8 cellular contexts compared by ENCODE assay signal in the genomic region with DNA sequence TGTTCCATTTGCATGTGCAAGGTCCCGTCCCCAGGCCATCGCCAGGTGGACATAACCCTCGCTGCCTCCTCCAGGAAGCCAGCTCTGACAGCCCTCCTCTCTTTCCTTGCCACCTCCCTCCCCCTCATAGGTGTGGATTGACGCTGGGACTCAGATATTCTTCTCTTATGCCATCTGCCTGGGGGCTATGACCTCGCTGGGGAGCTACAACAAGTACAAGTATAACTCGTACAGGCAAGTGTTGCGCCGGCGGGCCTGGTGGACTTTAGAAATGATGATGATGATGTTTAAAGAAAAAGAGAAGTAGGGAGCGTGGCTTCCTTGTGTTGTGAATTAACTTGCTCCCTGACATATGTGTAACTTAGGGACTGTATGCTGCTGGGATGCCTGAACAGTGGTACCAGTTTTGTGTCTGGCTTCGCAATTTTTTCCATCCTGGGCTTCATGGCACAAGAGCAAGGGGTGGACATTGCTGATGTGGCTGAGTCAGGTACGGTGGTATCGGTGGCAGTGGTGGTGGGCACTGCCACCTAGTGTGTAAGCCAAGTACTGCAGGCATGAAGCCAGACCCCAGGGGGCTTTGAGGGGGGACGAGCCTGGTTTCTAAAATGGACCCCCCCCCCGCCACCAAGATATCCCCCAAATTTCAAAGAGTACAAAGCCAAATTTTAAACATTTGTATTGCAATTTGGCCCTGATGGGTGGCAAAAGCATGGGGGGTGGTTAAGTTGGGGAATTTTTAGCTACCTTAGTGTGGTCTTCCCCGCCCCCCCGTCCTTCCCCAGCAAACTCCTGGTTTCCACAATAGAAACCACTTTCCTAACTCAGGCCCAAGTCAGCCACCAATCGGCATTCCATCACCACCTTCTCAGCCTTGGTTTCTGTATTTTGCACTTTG.
DNase-seq lines count a peak whose midpoint lies in the region; ATAC-seq and TF ChIP-seq lines count a peak whose summit lies in the region.

No MANE protein-coding gene starts in this region.

- no peaks in the 10 kb centered on the region for H3K9me3 ChIP-seq in DND-41 (ENCODE audit: insufficient read depth, low read length, severe bottlenecking)

- peak; percentile 87 for TF ChIP-seq CTCF in DND-41 (IDR thresholded peaks at IDR 0.05; ENCODE audit: borderline replicate concordance, extremely low read depth, low read length, poor library complexity, severe bottlenecking)

- peaks cover 38% of the 10 kb centered on the region for H3K36me3 ChIP-seq in DND-41 (ENCODE audit: insufficient read depth, low read length)

- CTCF ChIA-PET in activated CD4-positive, alpha-beta T cell treated with anti-CD3 and anti-CD28 coated beads, Interleukin-2, amount 10 ng/mL, durations not matched to agents 7 days and 5 days (lab: Charles Lee), result interaction anchor here (0.6 to 2.0 kb wide), 17 partner anchors 11 to 1579 kb away, joined by 3 to 5 read pairs (median 3); no protein-coding TSS in a partner anchor

- H3K4me1 ChIP-seq in DND-41 (ENCODE audit: insufficient read depth, low read length), result no peaks in the 10 kb centered on the region

- no peaks in the 10 kb centered on the region for H3K27me3 ChIP-seq in DND-41 (ENCODE audit: insufficient read depth, low read length, poor library complexity)

- no peak for TF ChIP-seq EP300 in Ishikawa (IDR thresholded peaks at IDR 0.05; ENCODE audit: borderline replicate concordance)

- ATAC-seq in DND-41 (ENCODE audit: insufficient read depth, low read depth) (peak; percentile 83), memory B cell (ENCODE audit: low read depth) (peak; percentile 72), GM19035 (IDR thresholded peaks at IDR 0.05; ENCODE audit: unreplicated experiment) (no peak)

- POLR2A ChIA-PET in activated CD4-positive, alpha-beta T cell treated with anti-CD3 and anti-CD28 coated beads, Interleukin-2, amount 10 ng/mL, durations not matched to agents 7 days and 5 days (lab: Charles Lee), result no interaction called here

- H3K4me1 Mint-ChIP-seq in activated CD4-positive, alpha-beta T cell treated with anti-CD3 and anti-CD28 coated beads, Interleukin-2, amount 10 ng/mL, durations not matched to agents 7 days and 5 days, result no peaks in the 10 kb centered on the region
- H3K4me1 Mint-ChIP-seq in memory B cell, result peaks cover 4% of the 10 kb centered on the region

- H3K79me2 ChIP-seq in DND-41 (ENCODE audit: insufficient read depth, low read length), result no peaks in the 10 kb centered on the region

- no peak overlapping the region for H3K27ac Mint-ChIP-seq in activated CD4-positive, alpha-beta T cell treated with anti-CD3 and anti-CD28 coated beads, Interleukin-2, amount 10 ng/mL, durations not matched to agents 7 days and 5 days
- no peak overlapping the region for H3K27ac Mint-ChIP-seq in memory B cell

- DNase-seq in DND-41 (peak; percentile 48), dermis microvascular lymphatic vessel endothelial cell (ENCODE audit: low read depth in 2 of 2) (peak; percentile 48 to 49), memory B cell (ENCODE audit: low spot score in 2 of 2) (peak; percentile 31 to 52), superior temporal gyrus (ENCODE audit: extremely low spot score) (peak; percentile 62), COR-L47 (lab: John Stamatoyannopoulos, UW) (no peak)
- DNase-seq in activated CD4-positive, alpha-beta T cell treated with anti-CD3 and anti-CD28 coated beads, Interleukin-2, amount 10 ng/mL, durations not matched to agents 7 days and 5 days, result peak; percentile 41

- H3K36me3 Mint-ChIP-seq in activated CD4-positive, alpha-beta T cell treated with anti-CD3 and anti-CD28 coated beads, Interleukin-2, amount 10 ng/mL, durations not matched to agents 7 days and 5 days (ENCODE audit: low read depth), result peaks cover 14% of the 10 kb centered on the region
- H3K36me3 Mint-ChIP-seq in memory B cell, result peaks cover 15% of the 10 kb centered on the region

- TF ChIP-seq RAD21 in Ishikawa (IDR thresholded peaks at IDR 0.05; ENCODE audit: low read depth), result peak; percentile 97

- H3K27me3 Mint-ChIP-seq in activated CD4-positive, alpha-beta T cell treated with anti-CD3 and anti-CD28 coated beads, Interleukin-2, amount 10 ng/mL, durations not matched to agents 7 days and 5 days, result no peaks in the 10 kb centered on the region
- H3K27me3 Mint-ChIP-seq in memory B cell, result no peaks in the 10 kb centered on the region

- H3K27ac ChIP-seq in DND-41 (ENCODE audit: low read length), result no peak overlapping the region

- H3K4me3 Mint-ChIP-seq in activated CD4-positive, alpha-beta T cell treated with anti-CD3 and anti-CD28 coated beads, Interleukin-2, amount 10 ng/mL, durations not matched to agents 7 days and 5 days, result no peak overlapping the region
- H3K4me3 Mint-ChIP-seq in memory B cell, result no peak overlapping the region

- H4K20me1 ChIP-seq in DND-41 (ENCODE audit: insufficient read depth, low read length), result peaks cover 5% of the 10 kb centered on the region; the same call in 1 of the 2 replicates

- no peak overlapping the region for H3K4me2 ChIP-seq in DND-41 (ENCODE audit: insufficient read depth, low read length)

- no peaks in the 10 kb centered on the region for H3K9me3 Mint-ChIP-seq in activated CD4-positive, alpha-beta T cell treated with anti-CD3 and anti-CD28 coated beads, Interleukin-2, amount 10 ng/mL, durations not matched to agents 7 days and 5 days
- no peaks in the 10 kb centered on the region for H3K9me3 Mint-ChIP-seq in memory B cell

- no peak overlapping the region for H3K9ac ChIP-seq in DND-41 (ENCODE audit: low read depth, low read length)

- no peak overlapping the region for H3K4me3 ChIP-seq in DND-41 (ENCODE audit: low read depth in 1 of 2, low read length in 2 of 2)

- H2AFZ ChIP-seq in DND-41 (ENCODE audit: low read depth, low read length), result no peak overlapping the region

TF ChIP-seq in Ishikawa, 13 proteins besides CTCF, POLR2A, EP300 and RAD21:
- TF ChIP-seq NFIC (IDR thresholded peaks at IDR 0.05) (no peak), ZBTB7A (IDR thresholded peaks at IDR 0.05; ENCODE audit: low read depth) (peak; percentile 92), CREB1 (IDR thresholded peaks at IDR 0.05; ENCODE audit: low read depth) (no peak)
